ENCODE assay signal across 20 cellular contexts in genomic region chr18:31716362-31716761, GRCh38. TPM values are rescaled to one million over a fixed set of nuclear protein-coding genes. Genes with fewer than 3 reads are reported as not detected.
"Had no signal": no experiment of that assay in that cellular context is flagged by ENCODE, and none has a peak within 500 bp of the region (broad histone marks: within the 10 kb centered on the region; RNA-seq: fewer than 3 reads in every experiment).

No MANE protein-coding gene starts in this region.

- H3K27me3 ChIP-seq: heart left ventricle, left lung, testis, upper lobe of right lung had no signal

- H3K4me3 ChIP-seq: coronary artery, heart left ventricle, left lung, prostate gland, testis, upper lobe of right lung had no signal

- ATAC-seq: activated T-helper 17 cell treated with anti-CD3 and anti-CD28 coated beads, Interleukin-2, amount 50 U/mL, for 72 hours; heart left ventricle; left lung; natural killer cell treated with Interleukin-12 subunit alpha and Interleukin-12 subunit beta and Interleukin-15 and Interleukin-18, amount 100 ng/mL, for 72 hours; stimulated activated naive CD8-positive, alpha-beta T cell treated with anti-CD3 and anti-CD28 coated beads, Interleukin-15, amount 100 ng/mL, for 72 hours; upper lobe of right lung had no signal

- H3K27ac ChIP-seq: coronary artery, heart left ventricle, left lung, prostate gland, testis, upper lobe of right lung had no signal

- DNase-seq: activated CD4-positive, alpha-beta T cell treated with anti-CD3 and anti-CD28 coated beads, Interleukin-2, amount 10 ng/mL, durations not matched to agents 7 days and 5 days; activated CD4-positive, CD25-positive, alpha-beta regulatory T cell; activated naive CD4-positive, alpha-beta T cell treated with anti-CD3 and anti-CD28 coated beads, Interleukin-2, amount 10 ng/mL, durations not matched to agents 7 days and 5 days; activated T-cell treated with anti-CD3 and anti-CD28 coated beads for 4 hours; caudate nucleus; effector memory CD4-positive, alpha-beta T cell; heart left ventricle; left lung; mesenchymal stem cell; stimulated activated CD4-positive, alpha-beta T cell treated with anti-CD3 and anti-CD28 coated beads, Interleukin-4, amount 100 ng/mL, for 1 hour; stimulated activated naive CD8-positive, alpha-beta T cell treated with anti-CD3 and anti-CD28 coated beads, Interleukin-15, amount 100 ng/mL, for 72 hours; testis; upper lobe of right lung had no signal

RNA-seq across cellular contexts. Expression of gene SLC25A52, which starts 44.3 kb away (rescaled TPM):
- total RNA-seq: activated CD4-positive, alpha-beta T cell treated with anti-CD3 and anti-CD28 coated beads, Interleukin-2, amount 10 ng/mL, durations not matched to agents 7 days and 5 days; activated CD8-positive, alpha-beta memory T cell treated with anti-CD3 and anti-CD28 coated beads for 36 hours; activated T-helper 17 cell treated with anti-CD3 and anti-CD28 coated beads, Interleukin-2, amount 50 U/mL, for 72 hours; fibroblast of lung; heart left ventricle; left lung; omental fat pad; upper lobe of right lung had no signal
